ENCODE assay signal across 15 cellular contexts in genomic region chr2:8753609-8754008, GRCh38.
DNase-seq lines count a peak whose midpoint lies in the region; ATAC-seq and TF ChIP-seq lines count a peak whose summit lies in the region.
"Had no signal": no experiment of that assay in that cellular context is flagged by ENCODE, and none has a peak within 500 bp of the region (broad histone marks: within the 10 kb centered on the region; RNA-seq: fewer than 3 reads in every experiment).

No MANE protein-coding gene starts in this region.

- H3K27me3 Mint-ChIP-seq in immature natural killer cell (ENCODE audit: low read depth in 3 of 3) = peaks cover 0 to 2% (median 0%) of the 10 kb centered on the region in 3 donors

- H3K9me3 ChIP-seq in right cardiac atrium (ENCODE audit: control insufficient read depth, low read length) = no peaks in the 10 kb centered on the region
- H3K9me3 ChIP-seq: SJSA1, vagina had no signal

- H3K4me3 ChIP-seq in right cardiac atrium (ENCODE audit: low read length) (no peak overlapping the region), choroid plexus epithelial cell (ENCODE audit: low read depth, low read length) (no peak overlapping the region)
- H3K4me3 ChIP-seq: heart right ventricle, SJSA1, vagina had no signal

- H3K27ac Mint-ChIP-seq in immature natural killer cell = no peak overlapping the region
- H3K27ac Mint-ChIP-seq: activated naive CD4-positive, alpha-beta T cell treated with anti-CD3 and anti-CD28 coated beads for 36 hours had no signal

- peaks cover 3 to 5% of the 10 kb centered on the region in 2 donors for H3K4me1 Mint-ChIP-seq in immature natural killer cell

- H3K27ac ChIP-seq in right cardiac atrium (ENCODE audit: low read length) = no peak overlapping the region
- H3K27ac ChIP-seq: SJSA1, vagina had no signal

- no peak overlapping the region for H3K4me3 Mint-ChIP-seq in immature natural killer cell
- H3K4me3 Mint-ChIP-seq: activated naive CD4-positive, alpha-beta T cell treated with anti-CD3 and anti-CD28 coated beads for 36 hours had no signal

- H3K27me3 ChIP-seq in right cardiac atrium (ENCODE audit: control insufficient read depth, insufficient read depth) = no peaks in the 10 kb centered on the region
- H3K27me3 ChIP-seq: heart right ventricle, SJSA1, vagina had no signal

- 69% methylated on average over 3 of the region's 3 CpGs for WGBS in right cardiac atrium

- TF ChIP-seq CTCF in choroid plexus epithelial cell (conservative IDR thresholded peaks at IDR 0.05; ENCODE audit: low read depth, low read length) = no peak

- peaks cover 0 to 5% (median 0%) of the 10 kb centered on the region in 6 donors for H3K9me3 Mint-ChIP-seq in immature natural killer cell

- ATAC-seq in left ventricle myocardium superior (peak; percentile 14), right cardiac atrium (no peak), GM19463 (IDR thresholded peaks at IDR 0.05; ENCODE audit: unreplicated experiment) (no peak)

- no peaks in the 10 kb centered on the region for H3K4me1 ChIP-seq in right cardiac atrium (ENCODE audit: control insufficient read depth, insufficient read depth, low read length)
- H3K4me1 ChIP-seq: SJSA1 had no signal

- intact Hi-C loops in left ventricle myocardium superior (cut with micrococcal nuclease) (no loop called here), right cardiac atrium (cut with DNase I) (no loop called here)

- peaks cover 28 to 41% (median 38%) of the 10 kb centered on the region in 3 donors for H3K36me3 Mint-ChIP-seq in immature natural killer cell

- DNase-seq in left ventricle myocardium superior (no peak), right cardiac atrium (no peak), NCI-H146 (lab: John Stamatoyannopoulos, UW) (peak; percentile 85), choroid plexus epithelial cell (ENCODE audit: low read depth) (peak; percentile 19), DMS79 treated with DMSO at 0.1 percent for 48 hours (lab: John Stamatoyannopoulos, UW) (no peak), NCI-H187 (lab: John Stamatoyannopoulos, UW) (no peak), immature natural killer cell (no peak)
- DNase-seq: activated CD4-positive, alpha-beta T cell treated with anti-CD3 and anti-CD28 coated beads, Interleukin-2, amount 50 U/mL, for 1 hour; activated naive CD4-positive, alpha-beta T cell treated with anti-CD3 and anti-CD28 coated beads for 36 hours; H7; heart right ventricle; kidney had no signal

Comparison
In these comparisons a context has a peak if more than half of its experiments do, and no peak if none do; other contexts are left out.
1. DNase-seq: peak in NCI-H146 (single experiment) and choroid plexus epithelial cell (single experiment); none in left ventricle myocardium superior (single experiment), right cardiac atrium (0 of 3), DMS79 treated with DMSO at 0.1 percent for 48 hours (single experiment), NCI-H187 (0 of 2) and immature natural killer cell (0 of 3).